21 cellular contexts compared by ENCODE assay signal in the genomic region with DNA sequence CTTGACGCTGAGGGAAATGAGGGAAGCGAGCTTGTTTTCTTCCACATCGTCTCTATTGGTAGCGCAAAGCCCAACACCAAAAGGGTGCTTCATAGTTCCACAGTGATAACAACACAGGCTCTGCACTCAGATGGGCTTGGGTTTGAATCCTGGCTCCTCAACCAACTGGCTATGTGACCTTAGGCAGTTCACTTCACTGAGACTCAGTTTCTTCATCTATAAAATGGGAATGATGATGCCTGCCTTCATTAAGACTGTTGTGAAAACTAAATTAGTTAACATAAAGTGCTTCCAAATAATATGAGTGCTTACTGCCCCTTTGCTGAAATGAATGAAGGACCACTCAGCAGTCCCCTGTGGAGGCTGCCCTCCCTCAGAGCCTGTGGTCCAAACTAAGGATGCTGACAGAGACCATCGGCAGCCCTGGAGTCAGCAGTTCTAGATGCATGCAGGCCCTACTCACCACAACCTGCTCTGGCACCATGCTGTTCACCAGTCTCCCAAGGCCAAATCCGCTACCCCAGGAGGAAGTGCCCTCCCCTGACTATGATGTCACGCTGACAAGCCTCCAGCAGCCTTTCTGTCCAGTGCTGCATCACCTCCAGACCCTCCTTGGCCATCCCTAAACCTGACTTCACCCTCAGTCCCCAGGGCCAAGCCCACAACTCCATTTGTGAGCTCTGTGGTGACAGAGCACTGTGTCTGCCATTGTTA. TPM values are rescaled to one million over a fixed set of nuclear protein-coding genes. Genes with fewer than 3 reads are reported as not detected.
DNase-seq lines count a peak whose midpoint lies in the region; ATAC-seq and TF ChIP-seq lines count a peak whose summit lies in the region.
"Had no signal": no experiment of that assay in that cellular context is flagged by ENCODE, and none has a peak within 500 bp of the region (broad histone marks: within the 10 kb centered on the region; RNA-seq: fewer than 3 reads in every experiment).

No MANE protein-coding gene starts in this region.

- no TSS peak for BruUV-seq in Caco-2 (replicated peaks; lab: Mats Ljungman, UMichigan)

- H4K8ac ChIP-seq in mesendoderm (ENCODE audit: low read depth, low read length) = no peak overlapping the region

- TF ChIP-seq CTCF in HEK293 (tag by site-specific recombination; IDR thresholded peaks at IDR 0.05) (no peak), sigmoid colon (IDR thresholded peaks at IDR 0.05) (no peak), Caco-2 (IDR thresholded peaks at IDR 0.05; ENCODE audit: insufficient read depth in 1 of 2, low read depth in 1 of 2, low read length in 1 of 2, severe bottlenecking in 1 of 2, unreplicated experiment in 1 of 2) (no peak)

- H4K5ac ChIP-seq in mesendoderm (ENCODE audit: low read length) = no peak overlapping the region

- peak overlapping the region; percentile 51 for H2AK5ac ChIP-seq in mesendoderm (ENCODE audit: low read length)

- H3K36me3 ChIP-seq in HEK293 (ENCODE audit: control insufficient read depth in 2 of 2, insufficient read depth in 1 of 2, low read length in 2 of 2) (peaks cover 0 to 67% of the 10 kb centered on the region in 2 experiments; a peak in 1 of 3 replicates), mesendoderm (ENCODE audit: control insufficient read depth, insufficient read depth, low read length) (no peaks in the 10 kb centered on the region), sigmoid colon (peaks cover 0 to 16% (median 4%) of the 10 kb centered on the region in 4 donors), Caco-2 (ENCODE audit: control insufficient read depth, insufficient read depth, low read length) (no peaks in the 10 kb centered on the region)
- H3K36me3 ChIP-seq: BE2C had no signal

- no peaks in the 10 kb centered on the region for H3K27me3 Mint-ChIP-seq in activated T-helper 1 cell treated with anti-CD3 and anti-CD28 coated beads, Interleukin-12 subunit alpha, Interleukin-12 subunit beta, Interleukin-2, Interleukin-4 antibody, amounts not matched to agents 30 ng/mL and 10 ng/mL and 1 ng/mL, durations not matched to agents 14 hours and 24 hours and 36 hours (ENCODE audit: insufficient read depth)
- no peaks in the 10 kb centered on the region for H3K27me3 Mint-ChIP-seq in Caco-2 (ENCODE audit: insufficient read depth, unreplicated experiment)
- H3K27me3 Mint-ChIP-seq: CD4-positive, alpha-beta memory T cell; CD4-positive, CD25-positive, alpha-beta regulatory T cell; CD8-positive, alpha-beta memory T cell had no signal

- peaks cover 3% of the 10 kb centered on the region for H3K79me1 ChIP-seq in mesendoderm (ENCODE audit: low read length)

- CTCF ChIA-PET in HEK293 (lab: Yijun Ruan, JAX) (interaction anchor here (0.6 kb wide), 1 partner anchor 351 kb away, joined by 4 read pairs; no protein-coding TSS in a partner anchor), Caco-2 (lab: Charles Lee) (no interaction called here)

- no peak for TF ChIP-seq POLR2A in sigmoid colon (IDR thresholded peaks at IDR 0.05)

- H3K56ac ChIP-seq in mesendoderm (ENCODE audit: low read length) = peak overlapping the region; percentile 47

- no peaks in the 10 kb centered on the region for H3K9me3 Mint-ChIP-seq in activated T-helper 1 cell treated with anti-CD3 and anti-CD28 coated beads, Interleukin-12 subunit alpha, Interleukin-12 subunit beta, Interleukin-2, Interleukin-4 antibody, amounts not matched to agents 30 ng/mL and 10 ng/mL and 1 ng/mL, durations not matched to agents 14 hours and 24 hours and 36 hours
- no peaks in the 10 kb centered on the region for H3K9me3 Mint-ChIP-seq in Caco-2 (ENCODE audit: unreplicated experiment)
- H3K9me3 Mint-ChIP-seq: CD4-positive, alpha-beta memory T cell; CD4-positive, CD25-positive, alpha-beta regulatory T cell; CD8-positive, alpha-beta memory T cell had no signal

- no peaks in the 10 kb centered on the region for H3K79me2 ChIP-seq in mesendoderm (ENCODE audit: control insufficient read depth, insufficient read depth, low read length)

- no peak overlapping the region for H3K9ac ChIP-seq in mesendoderm (ENCODE audit: low read length)
- H3K9ac ChIP-seq: BLaER1 had no signal

- no peak for TF ChIP-seq EP300 in sigmoid colon (IDR thresholded peaks at IDR 0.05)

- no peak overlapping the region for H3K18ac ChIP-seq in mesendoderm (ENCODE audit: low read length)

- no peak overlapping the region for H3K4me2 ChIP-seq in mesendoderm (ENCODE audit: low read length)
- H3K4me2 ChIP-seq: BLaER1 had no signal

- POLR2A ChIA-PET in HEK293 (lab: Yijun Ruan, JAX) (no interaction called here), Caco-2 (lab: Charles Lee) (no interaction called here)

- no peaks in the 10 kb centered on the region for H3K27me3 ChIP-seq in mesendoderm (ENCODE audit: insufficient read depth, low read length, poor library complexity)
- no peaks in the 10 kb centered on the region for H3K27me3 ChIP-seq in sigmoid colon
- no peaks in the 10 kb centered on the region for H3K27me3 ChIP-seq in Caco-2 (replicated peaks; ENCODE audit: control insufficient read depth, insufficient read depth, low read length)
- H3K27me3 ChIP-seq: BE2C, BLaER1 had no signal

- no peak overlapping the region for H3K27ac ChIP-seq in HEK293 (ENCODE audit: extremely low read depth, low read depth, low read length)
- no peak overlapping the region for H3K27ac ChIP-seq in mesendoderm (ENCODE audit: low read depth, low read length)
- no peak overlapping the region for H3K27ac ChIP-seq in sigmoid colon
- H3K27ac ChIP-seq: BLaER1 had no signal

- H3K9me3 ChIP-seq in HEK293 (ENCODE audit: control insufficient read depth, insufficient read depth, low read depth, low read length) (no peaks in the 10 kb centered on the region), sigmoid colon (no peaks in the 10 kb centered on the region), Caco-2 (no peaks in the 10 kb centered on the region)
- H3K9me3 ChIP-seq: BE2C, BLaER1 had no signal

- no peak overlapping the region for H3K4ac ChIP-seq in mesendoderm (ENCODE audit: low read depth, low read length)

- intact Hi-C loops in activated T-helper 1 cell treated with anti-CD3 and anti-CD28 coated beads, Interleukin-12 subunit alpha, Interleukin-12 subunit beta, Interleukin-2, Interleukin-4 antibody, amounts not matched to agents 30 ng/mL and 10 ng/mL and 1 ng/mL, durations not matched to agents 14 hours and 24 hours and 36 hours (cut with micrococcal nuclease) = no loop called here
- intact Hi-C loops in sigmoid colon (cut with DNase I) (no loop called here), Caco-2 (cut with micrococcal nuclease; ENCODE audit: unreplicated experiment) (no loop called here)

- no peak overlapping the region for H3K23ac ChIP-seq in mesendoderm (ENCODE audit: low read length)

- H3K27ac Mint-ChIP-seq in activated T-helper 1 cell treated with anti-CD3 and anti-CD28 coated beads, Interleukin-12 subunit alpha, Interleukin-12 subunit beta, Interleukin-2, Interleukin-4 antibody, amounts not matched to agents 30 ng/mL and 10 ng/mL and 1 ng/mL, durations not matched to agents 14 hours and 24 hours and 36 hours = peak overlapping the region; percentile 13
- no peak overlapping the region for H3K27ac Mint-ChIP-seq in Caco-2 (ENCODE audit: unreplicated experiment)
- H3K27ac Mint-ChIP-seq: CD14-positive monocyte had no signal

- no peak for DNase-seq in activated T-helper 1 cell treated with anti-CD3 and anti-CD28 coated beads, Interleukin-12 subunit alpha, Interleukin-12 subunit beta, Interleukin-2, Interleukin-4 antibody, amounts not matched to agents 30 ng/mL and 10 ng/mL and 1 ng/mL, durations not matched to agents 14 hours and 24 hours and 36 hours (ENCODE audit: low spot score)
- no peak for DNase-seq in mesendoderm
- DNase-seq in sigmoid colon = peak; percentile 37
- no peak for DNase-seq in Caco-2
- DNase-seq in stimulated activated CD4-positive, alpha-beta T cell treated with anti-CD3 and anti-CD28 coated beads, Interleukin-1b, Interleukin-23, amount 100 ng/mL, for 48 hours = no peak
- no peak for DNase-seq in GOT3 (lab: John Stamatoyannopoulos, UW)
- DNase-seq: 8988T; ACHN; BE2C; C1 segment of cervical spinal cord; Calu3; CD4-positive, alpha-beta memory T cell; CD4-positive, CD25-positive, alpha-beta regulatory T cell; CD8-positive, alpha-beta memory T cell; COR-L47; DMS79 treated with DMSO at 0.1 percent for 48 hours; GF-D8 had no signal

- H3K4me3 ChIP-seq in HEK293 (ENCODE audit: low read depth, low read length) (no peak overlapping the region), mesendoderm (ENCODE audit: low read length) (no peak overlapping the region), sigmoid colon (no peak overlapping the region), Caco-2 (ENCODE audit: low read depth, low read length) (no peak overlapping the region)
- H3K4me3 ChIP-seq: BLaER1 had no signal

- ATAC-seq in HG03457 (IDR thresholded peaks at IDR 0.05; ENCODE audit: unreplicated experiment) = no peak

- H2BK5ac ChIP-seq in mesendoderm (ENCODE audit: low read length) = peak overlapping the region; percentile 66

- no peak overlapping the region for H2BK120ac ChIP-seq in mesendoderm (ENCODE audit: low read depth, low read length)

- peaks cover 10% of the 10 kb centered on the region for H3K4me1 ChIP-seq in HEK293 (ENCODE audit: control insufficient read depth, insufficient read depth, low read length)
- H3K4me1 ChIP-seq in mesendoderm (ENCODE audit: control insufficient read depth, low read depth, low read length) = peaks cover 33% of the 10 kb centered on the region
- H3K4me1 ChIP-seq in sigmoid colon = peaks cover 0 to 27% (median 23%) of the 10 kb centered on the region in 4 donors
- H3K4me1 ChIP-seq in Caco-2 = no peaks in the 10 kb centered on the region

- H3K4me3 Mint-ChIP-seq in activated T-helper 1 cell treated with anti-CD3 and anti-CD28 coated beads, Interleukin-12 subunit alpha, Interleukin-12 subunit beta, Interleukin-2, Interleukin-4 antibody, amounts not matched to agents 30 ng/mL and 10 ng/mL and 1 ng/mL, durations not matched to agents 14 hours and 24 hours and 36 hours = no peak overlapping the region
- H3K4me3 Mint-ChIP-seq in Caco-2 (ENCODE audit: unreplicated experiment) = no peak overlapping the region
- H3K4me3 Mint-ChIP-seq: CD14-positive monocyte; CD4-positive, alpha-beta memory T cell; CD4-positive, CD25-positive, alpha-beta regulatory T cell; CD8-positive, alpha-beta memory T cell had no signal

- no peaks in the 10 kb centered on the region for H3K4me1 Mint-ChIP-seq in activated T-helper 1 cell treated with anti-CD3 and anti-CD28 coated beads, Interleukin-12 subunit alpha, Interleukin-12 subunit beta, Interleukin-2, Interleukin-4 antibody, amounts not matched to agents 30 ng/mL and 10 ng/mL and 1 ng/mL, durations not matched to agents 14 hours and 24 hours and 36 hours (ENCODE audit: low read depth)
- no peaks in the 10 kb centered on the region for H3K4me1 Mint-ChIP-seq in Caco-2 (ENCODE audit: low read depth, unreplicated experiment)

- H3K36me3 Mint-ChIP-seq in activated T-helper 1 cell treated with anti-CD3 and anti-CD28 coated beads, Interleukin-12 subunit alpha, Interleukin-12 subunit beta, Interleukin-2, Interleukin-4 antibody, amounts not matched to agents 30 ng/mL and 10 ng/mL and 1 ng/mL, durations not matched to agents 14 hours and 24 hours and 36 hours (ENCODE audit: low read depth) = no peaks in the 10 kb centered on the region
- no peaks in the 10 kb centered on the region for H3K36me3 Mint-ChIP-seq in Caco-2 (ENCODE audit: insufficient read depth, unreplicated experiment)

- no peak overlapping the region for H2BK15ac ChIP-seq in mesendoderm (replicated peaks; ENCODE audit: low read depth)

- no CpG with 5 or more reads among the region's 7 CpGs for WGBS in mesendoderm (ENCODE audit: extremely low coverage, insufficient coverage, low lambda C conversion rate)
- WGBS in sigmoid colon, 2 donors = 97% methylated on average over 7 of the region's 7 CpGs

RNA-seq across cellular contexts. Expression of a gene that starts 30.7 kb away (rescaled TPM):
- total RNA-seq in activated T-helper 1 cell treated with anti-CD3 and anti-CD28 coated beads, Interleukin-12 subunit alpha, Interleukin-12 subunit beta, Interleukin-2, Interleukin-4 antibody, amounts not matched to agents 30 ng/mL and 10 ng/mL and 1 ng/mL, durations not matched to agents 14 hours and 24 hours and 36 hours = 37.4 and 38.1 TPM in 2 replicates
- 28.4 TPM for polyA plus RNA-seq in mesendoderm (2013, experiment 1 of 2)
- polyA plus RNA-seq in mesendoderm (2013, experiment 2 of 2) = 27.4 TPM
- total RNA-seq in sigmoid colon (10 to 100 TPM; 32.3 to 67.0 (median 40.9) TPM), Caco-2 (2022) (40.4 and 41.1 TPM in 2 replicates)
- 10 to 100 TPM; 23.6 to 40.9 (median 27.6) TPM for polyA plus RNA-seq in sigmoid colon
